ENCODE assay signal across 10 cellular contexts in genomic region chr1:116540088-116540487, GRCh38. TPM values are rescaled to one million over a fixed set of nuclear protein-coding genes. Genes with fewer than 3 reads are reported as not detected.
A peak's percentile ranks its signal among the peaks of the same experiment; 100 is the strongest.
DNase-seq lines count a peak whose midpoint lies in the region; ATAC-seq and TF ChIP-seq lines count a peak whose summit lies in the region.
"Had no signal": no experiment of that assay in that cellular context is flagged by ENCODE, and none has a peak within 500 bp of the region (broad histone marks: within the 10 kb centered on the region; RNA-seq: fewer than 3 reads in every experiment).

No MANE protein-coding gene starts in this region.

- H3K27ac Mint-ChIP-seq in activated naive CD8-positive, alpha-beta T cell treated with anti-CD3 and anti-CD28 coated beads, Interleukin-2, amount 50 U/mL, for 24 hours, result peak overlapping the region; percentile 33
- H3K27ac Mint-ChIP-seq: activated naive CD4-positive, alpha-beta T cell treated with anti-CD3 and anti-CD28 coated beads, Interleukin-2, amount 50 U/mL, for 24 hours had no signal

- no peaks in the 10 kb centered on the region for H3K27me3 Mint-ChIP-seq in activated naive CD8-positive, alpha-beta T cell treated with anti-CD3 and anti-CD28 coated beads, Interleukin-2, amount 50 U/mL, for 24 hours
- H3K27me3 Mint-ChIP-seq: activated naive CD4-positive, alpha-beta T cell treated with anti-CD3 and anti-CD28 coated beads, Interleukin-2, amount 50 U/mL, for 24 hours had no signal

- peak; percentile 56 for DNase-seq in GM13977 (ENCODE audit: low spot score)
- no peak for DNase-seq in activated naive CD8-positive, alpha-beta T cell treated with anti-CD3 and anti-CD28 coated beads, Interleukin-2, amount 50 U/mL, for 24 hours
- no peak for DNase-seq in testis
- no peak for DNase-seq in Right ventricle myocardium superior
- no peak for DNase-seq in NCI-H1092 treated with DMSO at 0.1 percent for 48 hours (lab: John Stamatoyannopoulos, UW)
- no peak for DNase-seq in NCI-H1105 treated with DMSO at 0.1 percent for 48 hours (lab: John Stamatoyannopoulos, UW)

- ATAC-seq in GM21367 (IDR thresholded peaks at IDR 0.05; ENCODE audit: unreplicated experiment) (peak; percentile 43), HG03469 (IDR thresholded peaks at IDR 0.05; ENCODE audit: unreplicated experiment) (peak; percentile 34), Right ventricle myocardium superior (ENCODE audit: poor library complexity) (no peak)
- ATAC-seq in activated naive CD8-positive, alpha-beta T cell treated with anti-CD3 and anti-CD28 coated beads, Interleukin-2, amount 50 U/mL, for 24 hours, result no peak
- ATAC-seq: HepG2 had no signal

- TF ChIP-seq CTCF in GM13977 (IDR thresholded peaks at IDR 0.05; ENCODE audit: extremely low read depth, insufficient read depth, missing control alignments) (no peak), testis (IDR thresholded peaks at IDR 0.05) (no peak)

- no peaks in the 10 kb centered on the region for H3K9me3 ChIP-seq in testis

- peaks cover 64% of the 10 kb centered on the region for H3K4me1 Mint-ChIP-seq in activated naive CD8-positive, alpha-beta T cell treated with anti-CD3 and anti-CD28 coated beads, Interleukin-2, amount 50 U/mL, for 24 hours

- in situ Hi-C loops in GM13977 (cut with MboI; ENCODE audit: low pct_unique_long_range_greater_than_20kb, low sequenced_read_pairs, unreplicated experiment), result no loop called here

- intact Hi-C loops in testis (cut with DNase I; ENCODE audit: low total_unique reads), result no loop called here
- intact Hi-C loops in Right ventricle myocardium superior (cut with DNase I), result no loop called here

- no peak overlapping the region for H3K4me3 ChIP-seq in testis

- no peaks in the 10 kb centered on the region for H3K4me1 ChIP-seq in testis

- H3K36me3 ChIP-seq in testis (ENCODE audit: low read depth, missing control alignments), result no peaks in the 10 kb centered on the region

- no peak overlapping the region for H3K27ac ChIP-seq in testis

- no peaks in the 10 kb centered on the region for H3K27me3 ChIP-seq in testis

- no peaks in the 10 kb centered on the region for H3K9me3 Mint-ChIP-seq in activated naive CD8-positive, alpha-beta T cell treated with anti-CD3 and anti-CD28 coated beads, Interleukin-2, amount 50 U/mL, for 24 hours
- H3K9me3 Mint-ChIP-seq: activated naive CD4-positive, alpha-beta T cell treated with anti-CD3 and anti-CD28 coated beads, Interleukin-2, amount 50 U/mL, for 24 hours had no signal

- no peak overlapping the region for H3K4me3 Mint-ChIP-seq in activated naive CD8-positive, alpha-beta T cell treated with anti-CD3 and anti-CD28 coated beads, Interleukin-2, amount 50 U/mL, for 24 hours
- H3K4me3 Mint-ChIP-seq: activated naive CD4-positive, alpha-beta T cell treated with anti-CD3 and anti-CD28 coated beads, Interleukin-2, amount 50 U/mL, for 24 hours had no signal

- TF ChIP-seq POLR2A in testis (IDR thresholded peaks at IDR 0.05), result no peak

- H3K36me3 Mint-ChIP-seq in activated naive CD8-positive, alpha-beta T cell treated with anti-CD3 and anti-CD28 coated beads, Interleukin-2, amount 50 U/mL, for 24 hours (ENCODE audit: low read depth), result peaks cover 70% of the 10 kb centered on the region

RNA-seq across cellular contexts. Expression of gene CD58, which starts 30.7 kb away (rescaled TPM):
- 10 to 100 TPM; 11.4 to 14.9 TPM for total RNA-seq in testis
- 15.0 TPM for polyA plus RNA-seq in testis (ENCODE audit: insufficient read depth, low read depth, low replicate concordance)
- 31.3 TPM for total RNA-seq in Right ventricle myocardium superior

Comparison
In these comparisons a context has a peak if more than half of its experiments do, and no peak if none do; other contexts are left out.
1. ATAC-seq: peak in GM21367 (single experiment) and HG03469 (single experiment); none in activated naive CD8-positive, alpha-beta T cell treated with anti-CD3 and anti-CD28 coated beads, Interleukin-2, amount 50 U/mL, for 24 hours (single experiment) and Right ventricle myocardium superior (single experiment).